ENCODE assay signal across 26 cellular contexts in genomic region chr6:51574040-51574439, GRCh38.
"Had no signal": no experiment of that assay in that cellular context is flagged by ENCODE, and none has a peak within 500 bp of the region (broad histone marks: within the 10 kb centered on the region; RNA-seq: fewer than 3 reads in every experiment).

No MANE protein-coding gene starts in this region.

- H3K4me1 ChIP-seq: stomach, suprapubic skin, testis, thyroid gland, tibial artery, tibial nerve, transverse colon, upper lobe of left lung, upper lobe of right lung, uterus, vagina had no signal

- H3K27ac ChIP-seq: stomach, suprapubic skin, testis, thoracic aorta, thyroid gland, tibial artery, tibial nerve, transverse colon, upper lobe of left lung, upper lobe of right lung, uterus, vagina had no signal

- H3K4me3 ChIP-seq: stomach, suprapubic skin, testis, thoracic aorta, thyroid gland, tibial artery, tibial nerve, transverse colon, upper lobe of left lung, upper lobe of right lung, uterus, vagina had no signal

- DNase-seq: stimulated activated CD4-positive, alpha-beta T cell treated with anti-CD3 and anti-CD28 coated beads, Interleukin-2, amount 100 ng/mL, for 48 hours; stimulated activated CD4-positive, alpha-beta T cell treated with anti-CD3 and anti-CD28 coated beads, Interleukin-4, amount 100 ng/mL, for 1 hour; stimulated activated CD4-positive, alpha-beta T cell treated with anti-CD3 and anti-CD28 coated beads, Interleukin-4, amount 100 ng/mL, for 24 hours; stimulated activated CD4-positive, alpha-beta T cell treated with anti-CD3 and anti-CD28 coated beads, Interleukin-4, amount 100 ng/mL, for 4 hours; stimulated activated CD8-positive, alpha-beta memory T cell treated with anti-CD3 and anti-CD28 coated beads, Interleukin-4, amount 100 ng/mL, for 48 hours; stimulated activated naive B cell treated with anti-CD40 and anti-IgM and Interleukin-4, amounts not matched to agents 10 μg/mL and 1 μg/mL and 100 μg/mL, for 72 hours; stimulated activated naive CD4-positive, alpha-beta T cell; stimulated activated naive CD4-positive, alpha-beta T cell treated with Interleukin-2 at 50 U/mL for 16 hours; stimulated activated naive CD8-positive, alpha-beta T cell treated with anti-CD3 and anti-CD28 coated beads, Interleukin-15, amount 100 ng/mL, for 72 hours; stimulated activated naive CD8-positive, alpha-beta T cell treated with anti-CD3 and anti-CD28 coated beads, Interleukin-15, Interleukin-2, amounts not matched to agents 100 U/mL and 50 U/mL, for 24 hours; stomach; substantia nigra; testis; thyroid gland; tibial artery; transverse colon; trophoblast cell; upper lobe of left lung; upper lobe of right lung; uterus had no signal

- ATAC-seq: stimulated activated effector memory CD8-positive, alpha-beta T cell treated with anti-CD3 and anti-CD28 coated beads, Interleukin-12 subunit alpha, Interleukin-12 subunit beta, amount 100 ng/mL, for 72 hours; stimulated activated memory B cell treated with anti-CD40 and anti-IgM and Interleukin-4, amounts not matched to agents 10 μg/mL and 1 μg/mL and 100 μg/mL, for 72 hours; stimulated activated naive B cell treated with anti-CD40 and anti-IgM and Interleukin-4, amounts not matched to agents 10 μg/mL and 1 μg/mL and 100 μg/mL, for 72 hours; stimulated activated naive CD8-positive, alpha-beta T cell treated with anti-CD3 and anti-CD28 coated beads, Interleukin-15, amount 100 ng/mL, for 72 hours; stimulated activated naive CD8-positive, alpha-beta T cell treated with anti-CD3 and anti-CD28 coated beads, Interleukin-15, Interleukin-2, amounts not matched to agents 100 U/mL and 50 U/mL, for 24 hours; upper lobe of right lung had no signal

- H3K36me3 ChIP-seq: stomach, suprapubic skin, thoracic aorta, thyroid gland, tibial artery, tibial nerve, transverse colon, upper lobe of left lung, upper lobe of right lung, uterus, vagina had no signal

- H3K9me3 ChIP-seq: stomach, testis, thoracic aorta, thyroid gland, tibial artery, tibial nerve, transverse colon, upper lobe of right lung, uterus, vagina had no signal

- H3K27me3 ChIP-seq: stomach, suprapubic skin, testis, thyroid gland, tibial artery, tibial nerve, transverse colon, upper lobe of left lung, upper lobe of right lung, uterus, vagina had no signal
